Comparison of ENCODE assay signal across 8 cellular contexts in the genomic region with DNA sequence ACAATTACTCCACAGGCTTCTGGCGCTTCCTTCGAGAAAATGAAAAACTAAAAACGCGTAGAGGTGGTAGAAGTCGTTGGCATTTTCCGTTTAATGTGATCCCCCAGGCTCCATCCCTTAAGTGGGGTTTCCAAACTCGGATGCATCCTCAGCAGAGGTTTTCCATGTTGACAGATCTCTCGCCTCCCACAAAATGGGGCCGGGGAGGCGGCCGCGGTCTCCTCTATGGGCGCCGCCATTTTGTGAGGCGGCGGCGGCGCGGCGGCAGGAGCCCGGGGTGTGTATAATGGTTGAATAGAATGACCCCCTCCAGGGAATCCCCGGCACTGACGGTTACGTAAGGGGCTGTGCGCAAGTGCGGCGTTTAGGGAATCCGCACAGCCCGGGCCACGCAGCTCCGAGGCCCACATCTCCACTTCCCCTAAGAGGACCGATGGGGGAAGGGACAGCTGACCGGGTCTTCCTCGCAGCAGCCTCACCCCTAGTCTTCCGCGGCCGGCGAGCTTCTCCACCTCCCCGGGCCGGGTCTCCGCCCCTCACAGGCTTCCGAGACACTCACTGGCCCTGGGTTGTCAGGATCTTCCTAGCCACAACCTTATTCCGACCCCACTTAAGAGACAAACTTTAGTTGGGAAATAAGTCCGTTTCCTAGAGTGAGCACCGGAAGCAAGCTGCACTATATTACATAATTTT. TPM values are rescaled to one million over a fixed set of nuclear protein-coding genes. Genes with fewer than 3 reads are reported as not detected.
DNase-seq lines count a peak whose midpoint lies in the region; ATAC-seq, FAIRE-seq and TF ChIP-seq lines count a peak whose summit lies in the region.

No MANE protein-coding gene starts in this region.

- peak overlapping the region; percentile 40 for H3K4ac ChIP-seq in trophoblast cell (ENCODE audit: low read depth, low read length)

- peak overlapping the region; percentile 75 for H3K27ac ChIP-seq in adipose tissue (ENCODE audit: low read depth, low read length)
- H3K27ac ChIP-seq in heart left ventricle, result peak overlapping the region; percentile 94 to 100 (median 98)
- H3K27ac ChIP-seq in trophoblast cell (ENCODE audit: low read depth, low read length), result peak overlapping the region; percentile 96
- peak overlapping the region; percentile 97 to 100 (median 100) for H3K27ac ChIP-seq in transverse colon

- peak overlapping the region; percentile 85 for H3K18ac ChIP-seq in trophoblast cell (ENCODE audit: low read length)

- H2BK120ac ChIP-seq in trophoblast cell (ENCODE audit: insufficient read depth, low read length, poor library complexity), result peak overlapping the region; percentile 61

- peak overlapping the region; percentile 96 for H3K9ac ChIP-seq in trophoblast cell (ENCODE audit: low read length)

- peak overlapping the region; percentile 89 for H4K8ac ChIP-seq in trophoblast cell (ENCODE audit: low read depth, low read length)

- no peak overlapping the region for H2AK5ac ChIP-seq in trophoblast cell (ENCODE audit: low read length)

- peak overlapping the region; percentile 81 for H4K91ac ChIP-seq in trophoblast cell (ENCODE audit: low read depth, low read length)

- no peak overlapping the region for H3K23ac ChIP-seq in trophoblast cell (ENCODE audit: low read length)

- peaks cover 30% of the 10 kb centered on the region for H3K79me1 ChIP-seq in trophoblast cell (ENCODE audit: low read length)

- DNase-seq in GM12892 (ENCODE audit: insufficient read length) (peak; percentile 61), NCI-H1436 (lab: John Stamatoyannopoulos, UW) (peak; percentile 94), SW480 (ENCODE audit: low spot score) (peak; percentile 99), heart left ventricle (peak; percentile 95 to 97 (median 96)), trophoblast cell (peak; percentile 94 to 95), transverse colon (peak; percentile 95)

- H4K12ac ChIP-seq in trophoblast cell (ENCODE audit: low read depth, low read length), result peak overlapping the region; percentile 63

- H3K14ac ChIP-seq in trophoblast cell (ENCODE audit: low read length), result peak overlapping the region; percentile 88

- no peak for TF ChIP-seq CTCF in heart left ventricle (IDR thresholded peaks at IDR 0.05)
- TF ChIP-seq CTCF in transverse colon (IDR thresholded peaks at IDR 0.05), result peak in 1 of 5 experiments; percentile 8

- H3K4me1 ChIP-seq in heart left ventricle (peaks cover 6 to 56% (median 40%) of the 10 kb centered on the region in 12 donors), trophoblast cell (ENCODE audit: control insufficient read depth in 1 of 2, insufficient read depth in 2 of 2, low read length in 2 of 2) (no peaks in the 10 kb centered on the region), transverse colon (peaks cover 9 to 44% (median 33%) of the 10 kb centered on the region in 4 donors)

- H2BK5ac ChIP-seq in trophoblast cell (ENCODE audit: low read depth, low read length, poor library complexity), result peak overlapping the region; percentile 95

- H2BK12ac ChIP-seq in trophoblast cell (ENCODE audit: low read length), result no peak overlapping the region

- H2AFZ ChIP-seq in trophoblast cell (ENCODE audit: insufficient read depth, low read length, poor library complexity), result peak overlapping the region; percentile 75

- FAIRE-seq in GM12892 (lab: Jason Lieb, UNC), result peak; percentile 76

- 0 to 1% (median 0%) methylated on average over 45 of the region's 45 CpGs for WGBS in adipose tissue, 3 donors
- WGBS in heart left ventricle, 4 donors, result 0 to 1% (median 0%) methylated on average over 38 to 45 of the region's 45 CpGs
- no CpG with 5 or more reads among the region's 45 CpGs for WGBS in trophoblast cell (ENCODE audit: extremely low coverage, insufficient coverage, insufficient read length)
- WGBS in transverse colon (ENCODE audit: low coverage in 1 of 2), 2 donors, result 1% methylated on average over 38 of the region's 45 CpGs; no CpG with 5 or more reads in 1 of the 2 donors

- peak overlapping the region; percentile 99 for H3K4me2 ChIP-seq in trophoblast cell (ENCODE audit: low read length)

- H3K9me3 ChIP-seq in heart left ventricle (no peaks in the 10 kb centered on the region), trophoblast cell (ENCODE audit: insufficient read depth, low read depth, low read length) (no peaks in the 10 kb centered on the region), transverse colon (no peaks in the 10 kb centered on the region)

- peak; percentile 78 for TF ChIP-seq EP300 in transverse colon (IDR thresholded peaks at IDR 0.05; ENCODE audit: low read depth)

- peak; percentile 47 for ATAC-seq in HG02840 (IDR thresholded peaks at IDR 0.05; ENCODE audit: low FRiP score, unreplicated experiment)
- peak; percentile 81 to 89 (median 87) for ATAC-seq in heart left ventricle

- TF ChIP-seq POLR2A in GM12892 (IDR thresholded peaks at IDR 0.05; ENCODE audit: low read depth, low read length) (peak; percentile 87), heart left ventricle (IDR thresholded peaks at IDR 0.05) (peak in 1 of 2 donors; percentile 51), transverse colon (IDR thresholded peaks at IDR 0.05) (peak; percentile 93)

- intact Hi-C loops in heart left ventricle (cut with DNase I), result loop anchor here in 9 of 10 donors (5.0 to 10.0 kb wide), 9 partner anchors 180 to 553 kb away; partner anchors contain the start of genes ANO6 (in 3 of the 9) and SCAF11 (in 3 of the 9)
- intact Hi-C loops in transverse colon (cut with DNase I; ENCODE audit: low total_unique reads), result loop anchor here (10.0 kb wide), 1 partner anchor 183 kb away; no protein-coding TSS in a partner anchor

- H3K4me3 ChIP-seq in heart left ventricle (peak overlapping the region; percentile 64 to 94 (median 83)), trophoblast cell (ENCODE audit: low read depth, low read length) (peak overlapping the region; percentile 88), transverse colon (peak overlapping the region; percentile 81 to 95 (median 92))

- H3K36me3 ChIP-seq in heart left ventricle, result no peaks in the 10 kb centered on the region
- H3K36me3 ChIP-seq in trophoblast cell (ENCODE audit: control insufficient read depth in 1 of 2, insufficient read depth in 2 of 2, low read length in 2 of 2), result no peaks in the 10 kb centered on the region
- no peaks in the 10 kb centered on the region for H3K36me3 ChIP-seq in transverse colon

- in situ Hi-C loops in transverse colon (cut with MboI; ENCODE audit: low pct_ligation_motif_present in 1 of 4, low pct_unique_long_range_greater_than_20kb in 1 of 4, low sequenced_read_pairs in 3 of 4), result loop anchor here in 1 of 4 donors (25.0 kb wide), 1 partner anchor 660 kb away; no protein-coding TSS in a partner anchor

- H3K27me3 ChIP-seq in heart left ventricle (no peaks in the 10 kb centered on the region), trophoblast cell (ENCODE audit: insufficient read depth, low read length) (no peaks in the 10 kb centered on the region), transverse colon (no peaks in the 10 kb centered on the region)

- H3K79me2 ChIP-seq in trophoblast cell (ENCODE audit: control insufficient read depth, insufficient read depth, low read length, poor library complexity), result peaks cover 18% of the 10 kb centered on the region

RNA-seq across cellular contexts. Expression of gene ARID2, which starts 2.1 kb away (rescaled TPM):
- polyA plus RNA-seq in GM12892 (2012; ENCODE audit: missing spikeins), result 9.9 TPM
- 1 to 10 TPM; 3.7 to 4.7 (median 4.7) TPM for polyA plus RNA-seq in adipose tissue
- total RNA-seq in heart left ventricle, result 10 to 100 TPM; 12.9 to 22.6 (median 19.1) TPM
- polyA plus RNA-seq in heart left ventricle, result 1 to 10 TPM; 5.6 to 5.7 TPM
- polyA plus RNA-seq in trophoblast cell (2013), result 14.6 and 15.4 TPM in 2 replicates
- 10 to 100 TPM; 22.9 to 39.9 (median 33.8) TPM for total RNA-seq in transverse colon

Comparison
In these comparisons a context has a peak if more than half of its experiments do, and no peak if none do; other contexts are left out.
1. Peak in every context shown above with its lines: DNase-seq, ATAC-seq, H3K4me3 ChIP-seq and H3K27ac ChIP-seq.